ENCODE assay signal across 13 cellular contexts in genomic region chr2:3151153-3151918, GRCh38.
DNase-seq lines count a peak whose midpoint lies in the region; ATAC-seq and TF ChIP-seq lines count a peak whose summit lies in the region.
"Had no signal": no experiment of that assay in that cellular context is flagged by ENCODE, and none has a peak within 500 bp of the region (broad histone marks: within the 10 kb centered on the region; RNA-seq: fewer than 3 reads in every experiment).

No MANE protein-coding gene starts in this region.

- intact Hi-C loops in dorsolateral prefrontal cortex (cut with DNase I): no loop called here

- TF ChIP-seq CTCF in dorsolateral prefrontal cortex (IDR thresholded peaks at IDR 0.05 in 54 of 56, conservative IDR thresholded peaks at IDR 0.05 in 2 of 56; ENCODE audit: low read depth in 1 of 56, partially characterized antibody in 56 of 56): no peak

- H3K4me3 ChIP-seq in dorsolateral prefrontal cortex: no peak overlapping the region
- H3K4me3 ChIP-seq: lung had no signal

- ATAC-seq in GM18511 (IDR thresholded peaks at IDR 0.05; ENCODE audit: unreplicated experiment) (peak; percentile 69), GM21723 (IDR thresholded peaks at IDR 0.05; ENCODE audit: unreplicated experiment) (peak; percentile 44), HG03439 (IDR thresholded peaks at IDR 0.05; ENCODE audit: unreplicated experiment) (no peak)
- ATAC-seq: stimulated activated memory B cell treated with anti-CD40 and anti-IgM and Interleukin-4, amounts not matched to agents 10 μg/mL and 1 μg/mL and 100 μg/mL, for 72 hours had no signal

- no peaks in the 10 kb centered on the region for H3K27me3 ChIP-seq in dorsolateral prefrontal cortex

- peak; percentile 17 for DNase-seq in MV-4-11 (lab: John Stamatoyannopoulos, UW)
- DNase-seq in germinal center (ENCODE audit: low spot score): peak; percentile 36
- no peak for DNase-seq in activated CD4-positive, CD25-positive, alpha-beta regulatory T cell (lab: John Stamatoyannopoulos, UW)
- DNase-seq in dorsolateral prefrontal cortex: no peak
- no peak for DNase-seq in iPS-NIHi7 (ENCODE audit: extremely low spot score)
- DNase-seq: activated T-cell treated with anti-CD3 and anti-CD28 coated beads, Interleukin-2, amount 50 U/mL, for 48 hours; CD4-positive, alpha-beta T cell; hippocampal formation had no signal

- no peak overlapping the region for H3K27ac ChIP-seq in dorsolateral prefrontal cortex

Comparison
In these comparisons a context has a peak if more than half of its experiments do, and no peak if none do; other contexts are left out.
1. DNase-seq: peak in MV-4-11 (single experiment) and germinal center (single experiment); none in activated CD4-positive, CD25-positive, alpha-beta regulatory T cell (0 of 4), dorsolateral prefrontal cortex (0 of 10) and iPS-NIHi7 (single experiment).